Comparison of ENCODE assay signal across 2 cellular contexts in the genomic region with DNA sequence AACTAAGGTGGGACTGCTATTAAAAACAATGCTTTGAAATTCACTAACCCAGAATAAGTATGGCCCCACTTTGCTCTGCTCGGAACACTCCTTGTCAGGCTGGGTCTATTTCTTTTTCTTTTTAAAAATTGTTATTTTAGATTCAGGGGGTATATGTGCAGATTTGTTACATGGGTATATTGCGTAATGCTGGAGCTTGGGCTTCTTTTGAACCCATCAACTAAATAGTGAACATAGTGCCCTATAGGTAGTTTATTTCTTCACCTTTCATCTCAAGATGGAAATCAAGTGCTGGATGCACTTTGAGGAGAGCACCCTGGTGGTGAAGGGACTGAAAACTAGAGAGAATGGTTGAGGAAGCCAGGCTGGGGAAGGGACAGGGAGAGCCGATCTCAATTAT.
TF ChIP-seq lines count a peak whose summit lies in the region.

No MANE protein-coding gene starts in this region.

TF ChIP-seq in HepG2, 621 proteins besides CTCF, POLR2A, EP300 and RAD21:
- TF ChIP-seq, protein P1, sequence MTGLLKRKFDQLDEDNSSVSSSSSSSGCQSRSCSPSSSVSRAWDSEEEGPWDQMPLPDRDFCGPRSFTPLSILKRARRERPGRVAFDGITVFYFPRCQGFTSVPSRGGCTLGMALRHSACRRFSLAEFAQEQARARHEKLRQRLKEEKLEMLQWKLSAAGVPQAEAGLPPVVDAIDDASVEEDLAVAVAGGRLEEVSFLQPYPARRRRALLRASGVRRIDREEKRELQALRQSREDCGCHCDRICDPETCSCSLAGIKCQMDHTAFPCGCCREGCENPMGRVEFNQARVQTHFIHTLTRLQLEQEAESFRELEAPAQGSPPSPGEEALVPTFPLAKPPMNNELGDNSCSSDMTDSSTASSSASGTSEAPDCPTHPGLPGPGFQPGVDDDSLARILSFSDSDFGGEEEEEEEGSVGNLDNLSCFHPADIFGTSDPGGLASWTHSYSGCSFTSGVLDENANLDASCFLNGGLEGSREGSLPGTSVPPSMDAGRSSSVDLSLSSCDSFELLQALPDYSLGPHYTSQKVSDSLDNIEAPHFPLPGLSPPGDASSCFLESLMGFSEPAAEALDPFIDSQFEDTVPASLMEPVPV (CRISPR knock-in tag; IDR thresholded peaks at IDR 0.05): no peak
- TF ChIP-seq DPF2 (CRISPR knock-in tag; IDR thresholded peaks at IDR 0.05; ENCODE audit: borderline replicate concordance, low read depth) (no peak), CEBPB (IDR thresholded peaks at IDR 0.05; ENCODE audit: borderline replicate concordance, low read depth, low read length) (peak; percentile 77; the same call in 1 of the 2 replicates)

TF ChIP-seq in K562, 482 proteins besides CTCF, POLR2A, EP300 and RAD21:
- TF ChIP-seq CEBPG (CRISPR knock-in tag; IDR thresholded peaks at IDR 0.05): no peak
- peak in 1 of 2 experiments; percentile 73; a peak in 2 of 4 replicates for TF ChIP-seq CEBPG (tag; conservative IDR thresholded peaks at IDR 0.05 in 1 of 2, IDR thresholded peaks at IDR 0.05 in 1 of 2)
- TF ChIP-seq CEBPB (tag; IDR thresholded peaks at IDR 0.05): peak; percentile 46
- no peak for TF ChIP-seq FOXJ2 (tag; IDR thresholded peaks at IDR 0.05)
- TF ChIP-seq ZNF644 (tag; IDR thresholded peaks at IDR 0.05; ENCODE audit: low read depth): no peak
